24 cellular contexts compared by ENCODE assay signal in the genomic region with DNA sequence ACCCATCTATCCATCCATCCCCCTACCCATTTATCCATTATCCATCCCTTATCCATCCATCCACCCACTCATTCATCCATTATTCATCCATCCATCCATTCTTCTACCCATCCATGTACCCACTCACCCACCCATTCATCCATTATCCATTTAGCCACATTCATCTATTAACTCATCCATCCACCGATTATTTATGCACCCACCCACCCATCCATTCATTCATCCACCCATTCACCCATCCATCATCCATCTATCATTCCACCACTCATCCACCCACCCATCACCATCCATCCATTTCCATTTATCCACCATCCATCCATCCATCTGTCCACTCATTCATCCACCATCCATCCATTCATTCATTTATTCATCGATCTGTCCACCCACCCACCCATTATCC.
DNase-seq lines count a peak whose midpoint lies in the region; ATAC-seq, FAIRE-seq and TF ChIP-seq lines count a peak whose summit lies in the region.
"Had no signal": no experiment of that assay in that cellular context is flagged by ENCODE, and none has a peak within 500 bp of the region (broad histone marks: within the 10 kb centered on the region; RNA-seq: fewer than 3 reads in every experiment).

No MANE protein-coding gene starts in this region.

- TF ChIP-seq CTCF in endothelial cell (IDR thresholded peaks at IDR 0.05; ENCODE audit: unreplicated experiment) = no peak

- H3K27me3 Mint-ChIP-seq in activated naive CD4-positive, alpha-beta T cell treated with anti-CD3 and anti-CD28 coated beads, Interleukin-2, amount 50 U/mL, for 24 hours = no peaks in the 10 kb centered on the region
- peaks cover 11% of the 10 kb centered on the region for H3K27me3 Mint-ChIP-seq in endothelial cell (ENCODE audit: unreplicated experiment)
- H3K27me3 Mint-ChIP-seq: CD4-positive, alpha-beta T cell had no signal

- H3K4me1 Mint-ChIP-seq in activated naive CD4-positive, alpha-beta T cell treated with anti-CD3 and anti-CD28 coated beads, Interleukin-2, amount 50 U/mL, for 24 hours = no peaks in the 10 kb centered on the region
- peaks cover 5% of the 10 kb centered on the region for H3K4me1 Mint-ChIP-seq in endothelial cell (ENCODE audit: unreplicated experiment)
- H3K4me1 Mint-ChIP-seq: CD14-positive monocyte; CD8-positive, alpha-beta memory T cell; GM23338 had no signal

- no peak for FAIRE-seq in GM12892 (lab: Jason Lieb, UNC)
- FAIRE-seq: A549, D721Med, GM12878, H54 had no signal

- no peak overlapping the region for H3K4me3 Mint-ChIP-seq in activated naive CD4-positive, alpha-beta T cell treated with anti-CD3 and anti-CD28 coated beads, Interleukin-2, amount 50 U/mL, for 24 hours
- H3K4me3 Mint-ChIP-seq in endothelial cell (ENCODE audit: unreplicated experiment) = no peak overlapping the region
- H3K4me3 Mint-ChIP-seq: CD14-positive monocyte; CD4-positive, alpha-beta T cell; CD8-positive, alpha-beta memory T cell; GM23338 had no signal

- no peak for DNase-seq in activated naive CD4-positive, alpha-beta T cell treated with Interleukin-2 at 50 U/mL for 16 hours
- DNase-seq in endothelial cell (ENCODE audit: low spot score) (no peak), GM12892 (ENCODE audit: insufficient read length) (no peak)
- DNase-seq: 8988T; ACHN; AML-193; BE2C; CD4-positive, alpha-beta T cell; CD8-positive, alpha-beta memory T cell; DMS 273 treated with DMSO at 0.1 percent for 48 hours; DMS79; EL; GDM1 had no signal

- H3K9me3 Mint-ChIP-seq in activated naive CD4-positive, alpha-beta T cell treated with anti-CD3 and anti-CD28 coated beads, Interleukin-2, amount 50 U/mL, for 24 hours = no peaks in the 10 kb centered on the region
- peaks cover 6% of the 10 kb centered on the region for H3K9me3 Mint-ChIP-seq in endothelial cell (ENCODE audit: unreplicated experiment)

- peak overlapping the region; percentile 96 for H3K27ac ChIP-seq in cingulate gyrus (ENCODE audit: low read depth, low read length)
- H3K27ac ChIP-seq: A549; BLaER1 treated with 17β-estradiol and CSF1 and Interleukin-3, amounts not matched to agents 10 nM and 100 nM had no signal

- H3K27ac Mint-ChIP-seq in activated naive CD4-positive, alpha-beta T cell treated with anti-CD3 and anti-CD28 coated beads, Interleukin-2, amount 50 U/mL, for 24 hours = peak overlapping the region; percentile 8
- H3K27ac Mint-ChIP-seq in endothelial cell (ENCODE audit: unreplicated experiment) = peak overlapping the region; percentile 26
- H3K27ac Mint-ChIP-seq: CD14-positive monocyte; CD4-positive, alpha-beta T cell; CD8-positive, alpha-beta memory T cell; GM23338 had no signal

- no peak for ATAC-seq in HG02571 (IDR thresholded peaks at IDR 0.05; ENCODE audit: unreplicated experiment)
- ATAC-seq in GM18498 (IDR thresholded peaks at IDR 0.05; ENCODE audit: unreplicated experiment) = no peak
- ATAC-seq: A549, GM12878, GM23338 had no signal

- H3K36me3 Mint-ChIP-seq in activated naive CD4-positive, alpha-beta T cell treated with anti-CD3 and anti-CD28 coated beads, Interleukin-2, amount 50 U/mL, for 24 hours = peaks cover 9% of the 10 kb centered on the region
- H3K36me3 Mint-ChIP-seq in endothelial cell (ENCODE audit: low read depth, unreplicated experiment) = peaks cover 6% of the 10 kb centered on the region
- H3K36me3 Mint-ChIP-seq: CD14-positive monocyte had no signal

- no peak for TF ChIP-seq POLR2A in GM12892 (IDR thresholded peaks at IDR 0.05; ENCODE audit: low read depth, low read length)
